In the genomic region with DNA sequence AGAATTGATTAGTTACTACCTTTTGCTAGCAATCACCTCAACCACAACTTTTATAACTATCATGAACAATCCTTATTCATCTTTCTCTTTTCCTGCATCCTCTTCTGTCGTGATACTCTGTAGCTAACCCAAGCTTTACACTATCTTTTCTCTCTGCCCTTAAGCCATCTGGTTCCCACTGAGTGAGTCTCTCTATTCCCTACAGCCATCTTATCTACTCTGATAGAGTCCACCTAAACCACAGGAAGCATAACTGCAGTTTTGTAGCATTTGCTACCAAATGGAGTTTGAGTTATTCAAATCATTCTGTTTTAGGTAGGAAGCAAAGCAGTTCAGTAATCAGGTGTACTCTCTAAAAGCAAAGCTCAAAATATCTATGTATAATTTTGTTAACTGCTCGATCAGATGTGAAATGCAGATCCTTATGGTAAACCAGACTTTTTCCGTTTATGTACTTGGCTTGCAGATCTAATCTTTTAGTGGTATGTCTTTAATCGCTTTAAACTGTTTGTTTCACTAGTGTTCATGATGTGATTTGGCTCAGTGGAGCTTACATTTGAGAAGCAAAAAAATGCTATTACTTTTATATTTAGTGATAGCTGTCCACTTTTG, we compare ENCODE assay signal across 1 cellular context.
TF ChIP-seq lines count a peak whose summit lies in the region.

No MANE protein-coding gene starts in this region.

TF ChIP-seq in GM23338, 12 proteins besides CTCF, POLR2A, EP300 and RAD21 (continued from another document):
- TF ChIP-seq ETS1 (IDR thresholded peaks at IDR 0.05), result no peak
